In the genomic region with DNA sequence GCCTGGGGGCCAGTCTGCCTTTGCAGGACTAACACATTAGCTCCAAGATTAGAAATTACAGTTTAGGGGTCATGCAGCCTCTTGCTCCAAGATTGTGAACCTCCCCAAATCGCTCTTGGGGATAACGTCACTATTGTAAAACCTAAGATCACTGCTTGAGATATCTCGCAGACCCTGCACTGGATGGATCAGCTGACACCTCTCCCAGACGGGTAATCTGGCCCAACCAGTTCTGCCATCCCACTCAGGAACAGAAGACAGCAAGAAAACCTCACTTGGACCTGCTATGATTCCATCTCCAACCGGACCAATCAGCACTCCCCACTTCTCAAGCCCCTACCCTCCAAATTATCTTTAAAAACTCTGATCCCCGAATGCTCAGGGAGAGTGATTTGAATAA, we compare ENCODE assay signal across 26 cellular contexts.
"Had no signal": no experiment of that assay in that cellular context is flagged by ENCODE, and none has a peak within 500 bp of the region (broad histone marks: within the 10 kb centered on the region; RNA-seq: fewer than 3 reads in every experiment).

No MANE protein-coding gene starts in this region.

- DNase-seq: hippocampal formation; kidney; left colon; left lung; lower lobe of right lung; mammary epithelial cell; mesenchymal stem cell; naive B cell; natural killer cell; nephron progenitor cell; ovary; retina; right cardiac atrium; stimulated activated CD4-positive, alpha-beta T cell treated with anti-CD3 and anti-CD28 coated beads, Interleukin-12 subunit alpha, Interleukin-12 subunit beta, amount 100 ng/mL, for 4 hours; stimulated activated CD4-positive, alpha-beta T cell treated with anti-CD3 and anti-CD28 coated beads, Interleukin-15, amount 100 ng/mL, for 24 hours; stimulated activated CD4-positive, alpha-beta T cell treated with anti-CD3 and anti-CD28 coated beads, Interleukin-2, amount 100 ng/mL, for 24 hours; stimulated activated CD4-positive, alpha-beta T cell treated with anti-CD3 and anti-CD28 coated beads, Interleukin-4, amount 100 ng/mL, for 1 hour; stimulated activated naive B cell treated with anti-CD40 and anti-IgM and Interleukin-4, amounts not matched to agents 10 μg/mL and 1 μg/mL and 100 μg/mL, for 72 hours; stimulated activated naive CD8-positive, alpha-beta T cell treated with anti-CD3 and anti-CD28 coated beads, Interleukin-15, Interleukin-2, amounts not matched to agents 100 U/mL and 50 U/mL, for 24 hours; tibial artery; uterus had no signal

- FAIRE-seq: kidney had no signal

- H3K36me3 ChIP-seq: left lung, lower lobe of right lung, ovary, prostate gland, suprapubic skin, thoracic aorta, tibial artery, uterus had no signal

- H3K9me3 ChIP-seq: left lung, lower lobe of right lung, ovary, prostate gland, suprapubic skin, thoracic aorta, tibial artery, uterus had no signal

- H3K27me3 ChIP-seq: left lung, ovary, suprapubic skin, tibial artery, uterus had no signal

- H3K4me1 ChIP-seq: left lung, lower lobe of right lung, prostate gland, suprapubic skin, tibial artery, uterus had no signal

- ATAC-seq: left colon; left lung; lower lobe of right lung; natural killer cell; right cardiac atrium; sciatic nerve; stimulated activated naive B cell treated with anti-CD40 and anti-IgM and Interleukin-4, amounts not matched to agents 10 μg/mL and 1 μg/mL and 100 μg/mL, for 72 hours; stimulated activated naive CD8-positive, alpha-beta T cell treated with anti-CD3 and anti-CD28 coated beads, Interleukin-15, Interleukin-2, amounts not matched to agents 100 U/mL and 50 U/mL, for 24 hours had no signal

- H3K4me3 ChIP-seq: left lung, lower lobe of right lung, ovary, prostate gland, skin epidermis, suprapubic skin, thoracic aorta, tibial artery, uterus had no signal

- H3K27ac ChIP-seq: left lung, lower lobe of right lung, ovary, prostate gland, skin epidermis, suprapubic skin, thoracic aorta, tibial artery, uterus had no signal
